29 cellular contexts compared by ENCODE assay signal in genomic region chr11:121122328-121122727, GRCh38.
"Had no signal": no experiment of that assay in that cellular context is flagged by ENCODE, and none has a peak within 500 bp of the region (broad histone marks: within the 10 kb centered on the region; RNA-seq: fewer than 3 reads in every experiment).

No MANE protein-coding gene starts in this region.

- H3K27ac Mint-ChIP-seq: stimulated activated effector memory CD8-positive, alpha-beta T cell treated with anti-CD3 and anti-CD28 coated beads, Interleukin-12 subunit alpha, Interleukin-12 subunit beta, amount 100 ng/mL, for 72 hours; stimulated activated memory B cell treated with anti-CD40 and anti-IgM and Interleukin-4, amounts not matched to agents 10 μg/mL and 1 μg/mL and 100 μg/mL, for 72 hours; stimulated activated naive B cell treated with anti-CD40 and anti-IgM and Interleukin-4, amounts not matched to agents 10 μg/mL and 1 μg/mL and 100 μg/mL, for 72 hours; stimulated activated naive CD8-positive, alpha-beta T cell treated with anti-CD3 and anti-CD28 coated beads, Interleukin-15, amount 100 ng/mL, for 72 hours; stimulated activated naive CD8-positive, alpha-beta T cell treated with anti-CD3 and anti-CD28 coated beads, Interleukin-15, Interleukin-2, amounts not matched to agents 100 ng/mL and 50 ng/mL, for 24 hours; type B pancreatic cell had no signal

- H3K4me3 Mint-ChIP-seq: stimulated activated effector memory CD8-positive, alpha-beta T cell treated with anti-CD3 and anti-CD28 coated beads, Interleukin-12 subunit alpha, Interleukin-12 subunit beta, amount 100 ng/mL, for 72 hours; stimulated activated memory B cell treated with anti-CD40 and anti-IgM and Interleukin-4, amounts not matched to agents 10 μg/mL and 1 μg/mL and 100 μg/mL, for 72 hours; stimulated activated naive B cell treated with anti-CD40 and anti-IgM and Interleukin-4, amounts not matched to agents 10 μg/mL and 1 μg/mL and 100 μg/mL, for 72 hours; stimulated activated naive CD8-positive, alpha-beta T cell treated with anti-CD3 and anti-CD28 coated beads, Interleukin-15, amount 100 ng/mL, for 72 hours; stimulated activated naive CD8-positive, alpha-beta T cell treated with anti-CD3 and anti-CD28 coated beads, Interleukin-15, Interleukin-2, amounts not matched to agents 100 ng/mL and 50 ng/mL, for 24 hours; type B pancreatic cell had no signal

- H3K4me1 Mint-ChIP-seq: stimulated activated effector memory CD8-positive, alpha-beta T cell treated with anti-CD3 and anti-CD28 coated beads, Interleukin-12 subunit alpha, Interleukin-12 subunit beta, amount 100 ng/mL, for 72 hours; stimulated activated memory B cell treated with anti-CD40 and anti-IgM and Interleukin-4, amounts not matched to agents 10 μg/mL and 1 μg/mL and 100 μg/mL, for 72 hours; stimulated activated naive B cell treated with anti-CD40 and anti-IgM and Interleukin-4, amounts not matched to agents 10 μg/mL and 1 μg/mL and 100 μg/mL, for 72 hours; stimulated activated naive CD8-positive, alpha-beta T cell treated with anti-CD3 and anti-CD28 coated beads, Interleukin-15, amount 100 ng/mL, for 72 hours had no signal

- FAIRE-seq: urothelium cell line had no signal

- H3K9me3 Mint-ChIP-seq: stimulated activated naive CD8-positive, alpha-beta T cell treated with anti-CD3 and anti-CD28 coated beads, Interleukin-15, Interleukin-2, amounts not matched to agents 100 ng/mL and 50 ng/mL, for 24 hours had no signal

- H3K4me3 ChIP-seq: stomach, suprapubic skin, testis, thoracic aorta, thyroid gland, tibial artery, tibial nerve, transverse colon, upper lobe of left lung, upper lobe of right lung, uterus, vagina had no signal

- H3K36me3 Mint-ChIP-seq: stimulated activated effector memory CD8-positive, alpha-beta T cell treated with anti-CD3 and anti-CD28 coated beads, Interleukin-12 subunit alpha, Interleukin-12 subunit beta, amount 100 ng/mL, for 72 hours; stimulated activated memory B cell treated with anti-CD40 and anti-IgM and Interleukin-4, amounts not matched to agents 10 μg/mL and 1 μg/mL and 100 μg/mL, for 72 hours; stimulated activated naive B cell treated with anti-CD40 and anti-IgM and Interleukin-4, amounts not matched to agents 10 μg/mL and 1 μg/mL and 100 μg/mL, for 72 hours had no signal

- ATAC-seq: stimulated activated effector memory CD8-positive, alpha-beta T cell treated with anti-CD3 and anti-CD28 coated beads, Interleukin-12 subunit alpha, Interleukin-12 subunit beta, amount 100 ng/mL, for 72 hours; stimulated activated memory B cell treated with anti-CD40 and anti-IgM and Interleukin-4, amounts not matched to agents 10 μg/mL and 1 μg/mL and 100 μg/mL, for 72 hours; stimulated activated naive B cell treated with anti-CD40 and anti-IgM and Interleukin-4, amounts not matched to agents 10 μg/mL and 1 μg/mL and 100 μg/mL, for 72 hours; stimulated activated naive CD8-positive, alpha-beta T cell treated with anti-CD3 and anti-CD28 coated beads, Interleukin-15, amount 100 ng/mL, for 72 hours; stimulated activated naive CD8-positive, alpha-beta T cell treated with anti-CD3 and anti-CD28 coated beads, Interleukin-15, Interleukin-2, amounts not matched to agents 100 U/mL and 50 U/mL, for 24 hours; upper lobe of right lung had no signal

- H3K27me3 Mint-ChIP-seq: stimulated activated naive CD8-positive, alpha-beta T cell treated with anti-CD3 and anti-CD28 coated beads, Interleukin-15, amount 100 ng/mL, for 72 hours; stimulated activated naive CD8-positive, alpha-beta T cell treated with anti-CD3 and anti-CD28 coated beads, Interleukin-15, Interleukin-2, amounts not matched to agents 100 ng/mL and 50 ng/mL, for 24 hours; type B pancreatic cell had no signal

- H3K4me1 ChIP-seq: stomach, suprapubic skin, testis, thyroid gland, tibial artery, tibial nerve, transverse colon, upper lobe of left lung, upper lobe of right lung, uterus, vagina had no signal

- DNase-seq: stimulated activated CD4-positive, alpha-beta T cell treated with anti-CD3 and anti-CD28 coated beads, Interleukin-2, amount 100 ng/mL, for 48 hours; stimulated activated CD4-positive, alpha-beta T cell treated with anti-CD3 and anti-CD28 coated beads, Interleukin-4, amount 100 ng/mL, for 1 hour; stimulated activated CD4-positive, alpha-beta T cell treated with anti-CD3 and anti-CD28 coated beads, Interleukin-4, amount 100 ng/mL, for 24 hours; stimulated activated CD4-positive, alpha-beta T cell treated with anti-CD3 and anti-CD28 coated beads, Interleukin-4, amount 100 ng/mL, for 4 hours; stimulated activated CD8-positive, alpha-beta memory T cell treated with anti-CD3 and anti-CD28 coated beads, Interleukin-4, amount 100 ng/mL, for 48 hours; stimulated activated naive B cell treated with anti-CD40 and anti-IgM and Interleukin-4, amounts not matched to agents 10 μg/mL and 1 μg/mL and 100 μg/mL, for 72 hours; stimulated activated naive CD4-positive, alpha-beta T cell; stimulated activated naive CD4-positive, alpha-beta T cell treated with Interleukin-2 at 50 U/mL for 16 hours; stimulated activated naive CD8-positive, alpha-beta T cell treated with anti-CD3 and anti-CD28 coated beads, Interleukin-15, amount 100 ng/mL, for 72 hours; stimulated activated naive CD8-positive, alpha-beta T cell treated with anti-CD3 and anti-CD28 coated beads, Interleukin-15, Interleukin-2, amounts not matched to agents 100 U/mL and 50 U/mL, for 24 hours; stomach; substantia nigra; testis; thyroid gland; tibial artery; transverse colon; trophoblast cell; upper lobe of left lung; upper lobe of right lung; uterus had no signal

- H3K9me3 ChIP-seq: testis, thoracic aorta, thyroid gland, upper lobe of right lung, vagina had no signal

- H3K36me3 ChIP-seq: stomach, suprapubic skin, thoracic aorta, thyroid gland, tibial artery, transverse colon, upper lobe of left lung, upper lobe of right lung, uterus, vagina had no signal

- H3K27ac ChIP-seq: stomach, suprapubic skin, testis, thoracic aorta, thyroid gland, tibial artery, tibial nerve, transverse colon, upper lobe of left lung, upper lobe of right lung, uterus, vagina had no signal

- H3K27me3 ChIP-seq: stomach, suprapubic skin, testis, thyroid gland, tibial artery, tibial nerve, transverse colon, upper lobe of left lung, upper lobe of right lung, uterus, vagina had no signal
